Comparison of ENCODE assay signal across 8 cellular contexts in the genomic region with DNA sequence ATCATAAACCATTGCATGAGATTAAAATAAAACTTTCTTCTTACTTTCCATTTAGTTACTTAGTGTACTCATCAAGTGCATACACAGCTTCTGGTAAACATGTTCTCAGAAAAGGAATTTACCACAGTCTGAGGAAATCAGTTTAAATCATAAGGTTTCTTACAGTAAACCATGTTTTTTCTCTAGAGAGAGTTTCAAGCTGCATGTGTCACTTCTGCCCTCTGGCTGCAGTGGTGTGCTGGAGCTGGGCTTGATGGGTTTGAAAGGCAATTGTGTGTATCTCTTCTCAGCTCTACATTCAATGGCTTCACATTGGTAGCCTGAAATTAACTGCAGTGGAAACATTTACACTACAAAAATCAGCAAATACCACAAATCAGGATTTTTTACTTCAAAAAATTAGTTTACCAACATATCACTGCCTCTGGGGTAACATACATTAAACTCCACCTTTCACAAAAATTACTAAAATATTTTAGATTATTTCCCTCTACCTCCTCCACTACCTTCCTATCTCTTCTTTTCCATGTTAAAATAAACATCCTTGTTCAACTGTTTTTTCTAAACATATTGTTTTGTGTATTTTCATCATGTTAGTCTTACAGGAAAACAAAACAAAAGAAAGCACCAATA.
DNase-seq lines count a peak whose midpoint lies in the region; ATAC-seq and TF ChIP-seq lines count a peak whose summit lies in the region.

No MANE protein-coding gene starts in this region.

- no peaks in the 10 kb centered on the region for H3K36me3 ChIP-seq in liver (ENCODE audit: control insufficient read depth in 4 of 4, insufficient read depth in 3 of 4, low read depth in 1 of 4, low read length in 3 of 4)

- peak; percentile 95 to 96 for TF ChIP-seq RAD21 in liver (IDR thresholded peaks at IDR 0.05)

- no peak overlapping the region for H3K27ac ChIP-seq in liver (ENCODE audit: low read depth in 1 of 2, low read length in 2 of 2)

- DNase-seq in DMS153 treated with DMSO at 0.1 percent for 48 hours (lab: John Stamatoyannopoulos, UW; ENCODE audit: unreplicated experiment), result peak; percentile 6
- peak; percentile 42 for DNase-seq in HT-29 (ENCODE audit: low spot score)
- DNase-seq in astrocyte of the spinal cord (ENCODE audit: low read depth, low spot score), result peak; percentile 64
- DNase-seq in AG20443 (ENCODE audit: low spot score), result no peak

- TF ChIP-seq CTCF in astrocyte of the spinal cord (IDR thresholded peaks at IDR 0.05; ENCODE audit: low read depth, low read length) (peak; percentile 74), liver (IDR thresholded peaks at IDR 0.05; ENCODE audit: low read depth, low read length, missing input control) (peak; percentile 84)

- peaks cover 0 to 6% (median 0%) of the 10 kb centered on the region in 4 donors for H3K27me3 ChIP-seq in liver (ENCODE audit: control insufficient read depth in 4 of 4, insufficient read depth in 4 of 4, low read length in 3 of 4)

- no peaks in the 10 kb centered on the region for H3K9me3 ChIP-seq in liver (ENCODE audit: control insufficient read depth in 4 of 4, low read length in 3 of 4)

- H3K4me3 ChIP-seq in astrocyte of the spinal cord (ENCODE audit: low read depth, low read length) (no peak overlapping the region), liver (ENCODE audit: low read depth in 1 of 3, low read length in 3 of 3) (no peak overlapping the region)

- ATAC-seq in HG03432 (IDR thresholded peaks at IDR 0.05; ENCODE audit: unreplicated experiment) (no peak), GM21529 (IDR thresholded peaks at IDR 0.05; ENCODE audit: unreplicated experiment) (no peak), GM21825 (IDR thresholded peaks at IDR 0.05; ENCODE audit: unreplicated experiment) (no peak)

- no peak overlapping the region for H3K9ac ChIP-seq in liver (ENCODE audit: low read depth in 1 of 2, low read length in 2 of 2)

- in situ Hi-C loops in astrocyte of the spinal cord (cut with HindIII; ENCODE audit: low sequenced_read_pairs), result no loop called here

- no peaks in the 10 kb centered on the region for H3K4me1 ChIP-seq in liver (ENCODE audit: control insufficient read depth in 4 of 4, insufficient read depth in 4 of 4, low read length in 3 of 4)

TF ChIP-seq in liver, 16 proteins besides CTCF, POLR2A, EP300 and RAD21:
- TF ChIP-seq GABPA (IDR thresholded peaks at IDR 0.05 in 1 of 2, conservative IDR thresholded peaks at IDR 0.05 in 1 of 2) (no peak), YY1 (IDR thresholded peaks at IDR 0.05) (peak; percentile 14)
- TF ChIP-seq, protein P1, sequence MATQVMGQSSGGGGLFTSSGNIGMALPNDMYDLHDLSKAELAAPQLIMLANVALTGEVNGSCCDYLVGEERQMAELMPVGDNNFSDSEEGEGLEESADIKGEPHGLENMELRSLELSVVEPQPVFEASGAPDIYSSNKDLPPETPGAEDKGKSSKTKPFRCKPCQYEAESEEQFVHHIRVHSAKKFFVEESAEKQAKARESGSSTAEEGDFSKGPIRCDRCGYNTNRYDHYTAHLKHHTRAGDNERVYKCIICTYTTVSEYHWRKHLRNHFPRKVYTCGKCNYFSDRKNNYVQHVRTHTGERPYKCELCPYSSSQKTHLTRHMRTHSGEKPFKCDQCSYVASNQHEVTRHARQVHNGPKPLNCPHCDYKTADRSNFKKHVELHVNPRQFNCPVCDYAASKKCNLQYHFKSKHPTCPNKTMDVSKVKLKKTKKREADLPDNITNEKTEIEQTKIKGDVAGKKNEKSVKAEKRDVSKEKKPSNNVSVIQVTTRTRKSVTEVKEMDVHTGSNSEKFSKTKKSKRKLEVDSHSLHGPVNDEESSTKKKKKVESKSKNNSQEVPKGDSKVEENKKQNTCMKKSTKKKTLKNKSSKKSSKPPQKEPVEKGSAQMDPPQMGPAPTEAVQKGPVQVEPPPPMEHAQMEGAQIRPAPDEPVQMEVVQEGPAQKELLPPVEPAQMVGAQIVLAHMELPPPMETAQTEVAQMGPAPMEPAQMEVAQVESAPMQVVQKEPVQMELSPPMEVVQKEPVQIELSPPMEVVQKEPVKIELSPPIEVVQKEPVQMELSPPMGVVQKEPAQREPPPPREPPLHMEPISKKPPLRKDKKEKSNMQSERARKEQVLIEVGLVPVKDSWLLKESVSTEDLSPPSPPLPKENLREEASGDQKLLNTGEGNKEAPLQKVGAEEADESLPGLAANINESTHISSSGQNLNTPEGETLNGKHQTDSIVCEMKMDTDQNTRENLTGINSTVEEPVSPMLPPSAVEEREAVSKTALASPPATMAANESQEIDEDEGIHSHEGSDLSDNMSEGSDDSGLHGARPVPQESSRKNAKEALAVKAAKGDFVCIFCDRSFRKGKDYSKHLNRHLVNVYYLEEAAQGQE (IDR thresholded peaks at IDR 0.05), result no peak
